ENCODE assay signal across 30 cellular contexts in genomic region chr13:20287976-20288375, GRCh38. TPM values are rescaled to one million over a fixed set of nuclear protein-coding genes. Genes with fewer than 3 reads are reported as not detected.
"Had no signal": no experiment of that assay in that cellular context is flagged by ENCODE, and none has a peak within 500 bp of the region (broad histone marks: within the 10 kb centered on the region; RNA-seq: fewer than 3 reads in every experiment).

No MANE protein-coding gene starts in this region.

- H3K9me3 ChIP-seq: testis, thyroid gland had no signal

- H3K36me3 ChIP-seq: stomach, suprapubic skin, thoracic aorta, thyroid gland, tibial artery, tibial nerve, transverse colon, upper lobe of left lung, upper lobe of right lung, uterus, vagina had no signal

- H3K4me1 ChIP-seq: stomach, suprapubic skin, testis, thyroid gland, tibial artery, tibial nerve, transverse colon, upper lobe of left lung, upper lobe of right lung, uterus, vagina had no signal

- H3K4me3 ChIP-seq: stomach, suprapubic skin, testis, thoracic aorta, thyroid gland, tibial artery, tibial nerve, transverse colon, upper lobe of left lung, upper lobe of right lung, uterus, vagina had no signal

- H3K4me3 Mint-ChIP-seq: stimulated activated effector memory CD8-positive, alpha-beta T cell treated with anti-CD3 and anti-CD28 coated beads, Interleukin-12 subunit alpha, Interleukin-12 subunit beta, amount 100 ng/mL, for 72 hours; stimulated activated memory B cell treated with anti-CD40 and anti-IgM and Interleukin-4, amounts not matched to agents 10 μg/mL and 1 μg/mL and 100 μg/mL, for 72 hours; stimulated activated naive B cell treated with anti-CD40 and anti-IgM and Interleukin-4, amounts not matched to agents 10 μg/mL and 1 μg/mL and 100 μg/mL, for 72 hours; stimulated activated naive CD8-positive, alpha-beta T cell treated with anti-CD3 and anti-CD28 coated beads, Interleukin-15, amount 100 ng/mL, for 72 hours; stimulated activated naive CD8-positive, alpha-beta T cell treated with anti-CD3 and anti-CD28 coated beads, Interleukin-15, Interleukin-2, amounts not matched to agents 100 ng/mL and 50 ng/mL, for 24 hours; type B pancreatic cell had no signal

- ATAC-seq: stimulated activated effector memory CD8-positive, alpha-beta T cell treated with anti-CD3 and anti-CD28 coated beads, Interleukin-12 subunit alpha, Interleukin-12 subunit beta, amount 100 ng/mL, for 72 hours; stimulated activated memory B cell treated with anti-CD40 and anti-IgM and Interleukin-4, amounts not matched to agents 10 μg/mL and 1 μg/mL and 100 μg/mL, for 72 hours; stimulated activated naive B cell treated with anti-CD40 and anti-IgM and Interleukin-4, amounts not matched to agents 10 μg/mL and 1 μg/mL and 100 μg/mL, for 72 hours; stimulated activated naive CD8-positive, alpha-beta T cell treated with anti-CD3 and anti-CD28 coated beads, Interleukin-15, amount 100 ng/mL, for 72 hours; stimulated activated naive CD8-positive, alpha-beta T cell treated with anti-CD3 and anti-CD28 coated beads, Interleukin-15, Interleukin-2, amounts not matched to agents 100 U/mL and 50 U/mL, for 24 hours; upper lobe of right lung had no signal

- H3K36me3 Mint-ChIP-seq: stimulated activated effector memory CD8-positive, alpha-beta T cell treated with anti-CD3 and anti-CD28 coated beads, Interleukin-12 subunit alpha, Interleukin-12 subunit beta, amount 100 ng/mL, for 72 hours; stimulated activated memory B cell treated with anti-CD40 and anti-IgM and Interleukin-4, amounts not matched to agents 10 μg/mL and 1 μg/mL and 100 μg/mL, for 72 hours had no signal

- H3K27ac ChIP-seq: stomach, suprapubic skin, testis, thoracic aorta, thyroid gland, tibial artery, tibial nerve, transverse colon, upper lobe of left lung, upper lobe of right lung, uterus, vagina had no signal

- DNase-seq: stimulated activated CD4-positive, alpha-beta T cell treated with anti-CD3 and anti-CD28 coated beads, Interleukin-2, amount 100 ng/mL, for 48 hours; stimulated activated CD4-positive, alpha-beta T cell treated with anti-CD3 and anti-CD28 coated beads, Interleukin-4, amount 100 ng/mL, for 1 hour; stimulated activated CD4-positive, alpha-beta T cell treated with anti-CD3 and anti-CD28 coated beads, Interleukin-4, amount 100 ng/mL, for 24 hours; stimulated activated CD4-positive, alpha-beta T cell treated with anti-CD3 and anti-CD28 coated beads, Interleukin-4, amount 100 ng/mL, for 4 hours; stimulated activated CD8-positive, alpha-beta memory T cell treated with anti-CD3 and anti-CD28 coated beads, Interleukin-4, amount 100 ng/mL, for 48 hours; stimulated activated naive B cell treated with anti-CD40 and anti-IgM and Interleukin-4, amounts not matched to agents 10 μg/mL and 1 μg/mL and 100 μg/mL, for 72 hours; stimulated activated naive CD4-positive, alpha-beta T cell; stimulated activated naive CD4-positive, alpha-beta T cell treated with Interleukin-2 at 50 U/mL for 16 hours; stimulated activated naive CD8-positive, alpha-beta T cell treated with anti-CD3 and anti-CD28 coated beads, Interleukin-15, amount 100 ng/mL, for 72 hours; stimulated activated naive CD8-positive, alpha-beta T cell treated with anti-CD3 and anti-CD28 coated beads, Interleukin-15, Interleukin-2, amounts not matched to agents 100 U/mL and 50 U/mL, for 24 hours; stomach; substantia nigra; testis; thyroid gland; tibial artery; transverse colon; trophoblast cell; upper lobe of left lung; upper lobe of right lung; uterus had no signal

- H3K4me1 Mint-ChIP-seq: stimulated activated effector memory CD8-positive, alpha-beta T cell treated with anti-CD3 and anti-CD28 coated beads, Interleukin-12 subunit alpha, Interleukin-12 subunit beta, amount 100 ng/mL, for 72 hours; stimulated activated memory B cell treated with anti-CD40 and anti-IgM and Interleukin-4, amounts not matched to agents 10 μg/mL and 1 μg/mL and 100 μg/mL, for 72 hours; stimulated activated naive B cell treated with anti-CD40 and anti-IgM and Interleukin-4, amounts not matched to agents 10 μg/mL and 1 μg/mL and 100 μg/mL, for 72 hours; stimulated activated naive CD8-positive, alpha-beta T cell treated with anti-CD3 and anti-CD28 coated beads, Interleukin-15, amount 100 ng/mL, for 72 hours had no signal

- FAIRE-seq: urothelium cell line had no signal

- H3K27me3 Mint-ChIP-seq: stimulated activated memory B cell treated with anti-CD40 and anti-IgM and Interleukin-4, amounts not matched to agents 10 μg/mL and 1 μg/mL and 100 μg/mL, for 72 hours; stimulated activated naive CD8-positive, alpha-beta T cell treated with anti-CD3 and anti-CD28 coated beads, Interleukin-15, amount 100 ng/mL, for 72 hours; stimulated activated naive CD8-positive, alpha-beta T cell treated with anti-CD3 and anti-CD28 coated beads, Interleukin-15, Interleukin-2, amounts not matched to agents 100 ng/mL and 50 ng/mL, for 24 hours; type B pancreatic cell had no signal

- H3K27ac Mint-ChIP-seq: stimulated activated effector memory CD8-positive, alpha-beta T cell treated with anti-CD3 and anti-CD28 coated beads, Interleukin-12 subunit alpha, Interleukin-12 subunit beta, amount 100 ng/mL, for 72 hours; stimulated activated memory B cell treated with anti-CD40 and anti-IgM and Interleukin-4, amounts not matched to agents 10 μg/mL and 1 μg/mL and 100 μg/mL, for 72 hours; stimulated activated naive B cell treated with anti-CD40 and anti-IgM and Interleukin-4, amounts not matched to agents 10 μg/mL and 1 μg/mL and 100 μg/mL, for 72 hours; stimulated activated naive CD8-positive, alpha-beta T cell treated with anti-CD3 and anti-CD28 coated beads, Interleukin-15, amount 100 ng/mL, for 72 hours; stimulated activated naive CD8-positive, alpha-beta T cell treated with anti-CD3 and anti-CD28 coated beads, Interleukin-15, Interleukin-2, amounts not matched to agents 100 ng/mL and 50 ng/mL, for 24 hours; type B pancreatic cell had no signal

- H3K27me3 ChIP-seq: stomach, suprapubic skin, testis, thyroid gland, tibial artery, tibial nerve, transverse colon, upper lobe of left lung, upper lobe of right lung, uterus, vagina had no signal

RNA-seq across cellular contexts. Expression of gene GJB6, which starts 55.9 kb away (rescaled TPM):
- total RNA-seq: subcutaneous adipose tissue, thoracic aorta, tibial nerve, upper lobe of left lung, upper lobe of right lung had no signal
